Comparison of ENCODE assay signal across 16 cellular contexts in genomic region chr3:174862666-174863065, GRCh38. TPM values are rescaled to one million over a fixed set of nuclear protein-coding genes. Genes with fewer than 3 reads are reported as not detected.
A peak's percentile ranks its signal among the peaks of the same experiment; 100 is the strongest.
DNase-seq lines count a peak whose midpoint lies in the region; ATAC-seq, FAIRE-seq and TF ChIP-seq lines count a peak whose summit lies in the region.
"Had no signal": no experiment of that assay in that cellular context is flagged by ENCODE, and none has a peak within 500 bp of the region (broad histone marks: within the 10 kb centered on the region; RNA-seq: fewer than 3 reads in every experiment).

No MANE protein-coding gene starts in this region.

- TF ChIP-seq CTCF in breast epithelium (IDR thresholded peaks at IDR 0.05): no peak
- no peak for TF ChIP-seq CTCF in MCF 10A (IDR thresholded peaks at IDR 0.05; ENCODE audit: unreplicated experiment)
- no peak for TF ChIP-seq CTCF in PC-3 (conservative IDR thresholded peaks at IDR 0.05; ENCODE audit: low read depth, low read length)
- TF ChIP-seq CTCF in keratinocyte (optimal IDR thresholded peaks at IDR 0.05 in 1 of 3, IDR thresholded peaks at IDR 0.05 in 1 of 3, conservative IDR thresholded peaks at IDR 0.05 in 1 of 3; ENCODE audit: extremely low read depth in 1 of 3, insufficient read depth in 2 of 3, low read length in 3 of 3): no peak
- no peak for TF ChIP-seq CTCF in thoracic aorta (IDR thresholded peaks at IDR 0.05)
- TF ChIP-seq CTCF in glutamatergic neuron (IDR thresholded peaks at IDR 0.05; ENCODE audit: partially characterized antibody, unreplicated experiment): no peak

- H3K9me3 ChIP-seq in breast epithelium (no peaks in the 10 kb centered on the region), PC-3 (ENCODE audit: low read length) (no peaks in the 10 kb centered on the region), keratinocyte (ENCODE audit: control insufficient read depth, low read depth, low read length) (no peaks in the 10 kb centered on the region), thoracic aorta (no peaks in the 10 kb centered on the region)
- H3K9me3 ChIP-seq: esophagus muscularis mucosa, SJCRH30 had no signal

- H3K9ac ChIP-seq in PC-3 (ENCODE audit: low read length) (no peak overlapping the region), keratinocyte (ENCODE audit: control insufficient read depth, extremely low read depth, insufficient read depth, low read length) (no peak overlapping the region)

- no peaks in the 10 kb centered on the region for H3K4me1 ChIP-seq in breast epithelium
- H3K4me1 ChIP-seq in PC-3 (ENCODE audit: insufficient read depth, low read length): peaks cover 50% of the 10 kb centered on the region
- peaks cover 23% of the 10 kb centered on the region for H3K4me1 ChIP-seq in keratinocyte (ENCODE audit: control insufficient read depth, extremely low read depth, insufficient read depth, low read length)
- H3K4me1 ChIP-seq in thoracic aorta (ENCODE audit: control insufficient read depth in 1 of 2, low read depth in 2 of 2): peaks cover 0 to 18% of the 10 kb centered on the region in 2 donors
- H3K4me1 ChIP-seq: SJCRH30 had no signal

- H3F3A ChIP-seq in PC-3 (ENCODE audit: low read length, unreplicated experiment): no peaks in the 10 kb centered on the region

- H3K4me3 Mint-ChIP-seq in MCF 10A (ENCODE audit: unreplicated experiment): no peak overlapping the region
- H3K4me3 Mint-ChIP-seq in glutamatergic neuron (ENCODE audit: unreplicated experiment): no peak overlapping the region
- H3K4me3 Mint-ChIP-seq: activated naive CD4-positive, alpha-beta T cell treated with anti-CD3 and anti-CD28 coated beads, Interleukin-2, amount 50 U/mL, for 24 hours; CD4-positive, CD25-positive, alpha-beta regulatory T cell had no signal

- DNase-seq in breast epithelium (ENCODE audit: low spot score in 2 of 2) (no peak), MCF 10A (ENCODE audit: unreplicated experiment) (no peak), PC-3 (no peak), keratinocyte (ENCODE audit: low read depth, low spot score) (no peak), thoracic aorta (ENCODE audit: low spot score) (no peak), glutamatergic neuron (no peak), H54 (ENCODE audit: insufficient read length, low spot score) (no peak)
- DNase-seq: activated CD4-positive, alpha-beta T cell treated with anti-CD3 and anti-CD28 coated beads for 4 hours; CD4-positive, CD25-positive, alpha-beta regulatory T cell; effector CD8-positive, alpha-beta T cell; SJCRH30; T-helper 1 cell had no signal

- H3K36me3 ChIP-seq in breast epithelium (no peaks in the 10 kb centered on the region), PC-3 (ENCODE audit: low read depth, low read length) (no peaks in the 10 kb centered on the region), keratinocyte (ENCODE audit: control insufficient read depth in 2 of 2, extremely low read depth in 1 of 2, insufficient read depth in 2 of 2, low read length in 2 of 2) (no peaks in the 10 kb centered on the region), thoracic aorta (no peaks in the 10 kb centered on the region)
- H3K36me3 ChIP-seq: esophagus muscularis mucosa, SJCRH30 had no signal

- H3K4me2 ChIP-seq in PC-3 (ENCODE audit: low read length) (peak overlapping the region; percentile 21), keratinocyte (ENCODE audit: control insufficient read depth, extremely low read depth, insufficient read depth, low read depth, low read length) (peak overlapping the region; percentile 34)

- intact Hi-C loops in breast epithelium (cut with DNase I; ENCODE audit: low total_unique reads): no loop called here
- intact Hi-C loops in MCF 10A (cut with micrococcal nuclease): loop anchor here (2.0 to 10.0 kb wide), 2 partner anchors 1568 to 1802 kb away; no protein-coding TSS in a partner anchor
- intact Hi-C loops in PC-3 (cut with micrococcal nuclease): loop anchor here (1.0 to 10.0 kb wide), 8 partner anchors 95 to 1562 kb away; no protein-coding TSS in a partner anchor

- no peaks in the 10 kb centered on the region for H3K27me3 ChIP-seq in breast epithelium
- H3K27me3 ChIP-seq in PC-3 (ENCODE audit: low read length): no peaks in the 10 kb centered on the region
- no peaks in the 10 kb centered on the region for H3K27me3 ChIP-seq in keratinocyte (ENCODE audit: control insufficient read depth, extremely low read depth, insufficient read depth, low read length)
- no peaks in the 10 kb centered on the region for H3K27me3 ChIP-seq in thoracic aorta (replicated peaks; ENCODE audit: insufficient read depth)
- H3K27me3 ChIP-seq: esophagus muscularis mucosa, SJCRH30 had no signal

- H4K20me1 ChIP-seq in PC-3 (ENCODE audit: low read length): no peaks in the 10 kb centered on the region
- H4K20me1 ChIP-seq in keratinocyte (ENCODE audit: control insufficient read depth, extremely low read depth, insufficient read depth, low read length): no peaks in the 10 kb centered on the region

- CTCF ChIA-PET in MCF 10A (lab: Yijun Ruan, JAX): interaction anchor here (0.8 to 1.4 kb wide), 8 partner anchors 8 to 1558 kb away, joined by 3 to 4 read pairs (median 3); no protein-coding TSS in a partner anchor
- CTCF ChIA-PET in PC-3 (lab: Charles Lee): interaction anchor here (0.6 kb wide), 1 partner anchor 88 kb away, joined by 8 read pairs; no protein-coding TSS in a partner anchor

- H2AFZ ChIP-seq in PC-3 (ENCODE audit: low read length): no peak overlapping the region
- no peak overlapping the region for H2AFZ ChIP-seq in keratinocyte (ENCODE audit: control insufficient read depth, low read length)

- peak overlapping the region in 2 of 3 donors; percentile 18 to 23 for H3K4me3 ChIP-seq in breast epithelium
- H3K4me3 ChIP-seq in PC-3 (ENCODE audit: low read length): no peak overlapping the region
- H3K4me3 ChIP-seq in keratinocyte (ENCODE audit: control insufficient read depth in 2 of 3, extremely low read depth in 1 of 3, insufficient read depth in 2 of 3, low read depth in 1 of 3, low read length in 3 of 3): no peak overlapping the region
- peak overlapping the region; percentile 44 for H3K4me3 ChIP-seq in thoracic aorta
- H3K4me3 ChIP-seq: esophagus muscularis mucosa, SJCRH30 had no signal

- H3K4me1 Mint-ChIP-seq in MCF 10A (ENCODE audit: insufficient read depth, unreplicated experiment) (peaks cover 16% of the 10 kb centered on the region), glutamatergic neuron (ENCODE audit: low read depth, unreplicated experiment) (peaks cover 6% of the 10 kb centered on the region)
- H3K4me1 Mint-ChIP-seq: activated naive CD4-positive, alpha-beta T cell treated with anti-CD3 and anti-CD28 coated beads, Interleukin-2, amount 50 U/mL, for 24 hours; CD4-positive, CD25-positive, alpha-beta regulatory T cell had no signal

- no peak for TF ChIP-seq POLR2A in breast epithelium (IDR thresholded peaks at IDR 0.05)
- TF ChIP-seq POLR2A in H54 (IDR thresholded peaks at IDR 0.05; ENCODE audit: low read depth, low read length): no peak

- POLR2A ChIA-PET in MCF 10A (lab: Yijun Ruan, JAX) (interaction anchor here (1.2 kb wide), 1 partner anchor 234 kb away, joined by 3 read pairs; no protein-coding TSS in a partner anchor), PC-3 (lab: Charles Lee; ENCODE audit: unreplicated experiment) (interaction anchor here (0.7 kb wide), 1 partner anchor 110 kb away, joined by 4 read pairs; no protein-coding TSS in a partner anchor)

- no peaks in the 10 kb centered on the region for H3K9me3 Mint-ChIP-seq in MCF 10A (ENCODE audit: unreplicated experiment)
- peaks cover 2% of the 10 kb centered on the region for H3K9me3 Mint-ChIP-seq in glutamatergic neuron (ENCODE audit: unreplicated experiment)
- H3K9me3 Mint-ChIP-seq: activated naive CD4-positive, alpha-beta T cell treated with anti-CD3 and anti-CD28 coated beads, Interleukin-2, amount 50 U/mL, for 24 hours had no signal

- no peaks in the 10 kb centered on the region for H3K9me1 ChIP-seq in keratinocyte (ENCODE audit: control insufficient read depth, extremely low read depth, insufficient read depth, low read length)

- ATAC-seq in PC-3 (no peak), thoracic aorta (ENCODE audit: insufficient number of reproducible peaks, low FRiP score, low read depth) (peak; percentile 60), GM19452 (IDR thresholded peaks at IDR 0.05; ENCODE audit: unreplicated experiment) (no peak)

- H3K27ac ChIP-seq in breast epithelium (peak overlapping the region; percentile 81 to 84), PC-3 (ENCODE audit: low read length) (peak overlapping the region; percentile 59), keratinocyte (ENCODE audit: control insufficient read depth, insufficient read depth, low read length) (no peak overlapping the region), thoracic aorta (peak overlapping the region; percentile 39 to 65)
- H3K27ac ChIP-seq: SJCRH30 had no signal

- H3K36me3 Mint-ChIP-seq in MCF 10A (ENCODE audit: insufficient read depth, unreplicated experiment): no peaks in the 10 kb centered on the region
- H3K36me3 Mint-ChIP-seq in glutamatergic neuron (ENCODE audit: unreplicated experiment): no peaks in the 10 kb centered on the region
- H3K36me3 Mint-ChIP-seq: activated naive CD4-positive, alpha-beta T cell treated with anti-CD3 and anti-CD28 coated beads, Interleukin-2, amount 50 U/mL, for 24 hours; CD4-positive, CD25-positive, alpha-beta regulatory T cell had no signal

- H3K9me2 ChIP-seq in PC-3 (replicated peaks; ENCODE audit: low read length): no peaks in the 10 kb centered on the region

- FAIRE-seq in keratinocyte (lab: Jason Lieb, UNC) (no peak), H54 (lab: Jason Lieb, UNC) (no peak)
- FAIRE-seq: GM12892 had no signal

- H3K27ac Mint-ChIP-seq in MCF 10A (ENCODE audit: low read depth, unreplicated experiment) (no peak overlapping the region), glutamatergic neuron (ENCODE audit: unreplicated experiment) (no peak overlapping the region)
- H3K27ac Mint-ChIP-seq: activated naive CD4-positive, alpha-beta T cell treated with anti-CD3 and anti-CD28 coated beads, Interleukin-2, amount 50 U/mL, for 24 hours; CD4-positive, CD25-positive, alpha-beta regulatory T cell had no signal

- H3K27me3 Mint-ChIP-seq in MCF 10A (ENCODE audit: insufficient read depth, unreplicated experiment) (no peaks in the 10 kb centered on the region), glutamatergic neuron (ENCODE audit: unreplicated experiment) (no peaks in the 10 kb centered on the region)
- H3K27me3 Mint-ChIP-seq: activated naive CD4-positive, alpha-beta T cell treated with anti-CD3 and anti-CD28 coated beads, Interleukin-2, amount 50 U/mL, for 24 hours; CD4-positive, CD25-positive, alpha-beta regulatory T cell had no signal

- dilution Hi-C loops in keratinocyte (cut with MboI; ENCODE audit: extremely low pct_ligation_motif_present, low sequenced_read_pairs): no loop called here

- no peaks in the 10 kb centered on the region for H3K79me2 ChIP-seq in PC-3 (ENCODE audit: low read length)
- no peaks in the 10 kb centered on the region for H3K79me2 ChIP-seq in keratinocyte (ENCODE audit: control insufficient read depth, insufficient read depth, low read length)

- BruUV-seq in MCF 10A (replicated peaks; lab: Mats Ljungman, UMichigan): no TSS peak
- BruUV-seq in PC-3 (replicated peaks; lab: Mats Ljungman, UMichigan): no TSS peak

RNA-seq across cellular contexts. Expression of gene NAALADL2, which starts 3.5 kb away (rescaled TPM):
- total RNA-seq in breast epithelium: 10 to 100 TPM; 12.0 to 69.5 (median 53.9) TPM
- 3.6 and 4.2 TPM in 2 replicates for total RNA-seq in MCF 10A (2022)
- 1.7 and 1.9 TPM in 2 replicates for total RNA-seq in PC-3 (2014; rRNA removed)
- polyA plus RNA-seq in keratinocyte: 0.63 to 0.87 TPM (median 0.75 TPM) in 3 replicates
- 0.60 TPM for polyA plus RNA-seq in keratinocyte (2011; ENCODE audit: low read depth)
- polyA plus RNA-seq in keratinocyte (2011; cell fraction: cytosol; rRNA removed): 0.21 and 0.30 TPM in 2 replicates
- polyA plus RNA-seq in keratinocyte (2011; cell fraction: nucleus; rRNA removed): 0.99 and 2.4 TPM in 2 replicates
- polyA plus RNA-seq in keratinocyte (2012; ENCODE audit: low replicate concordance): 0.47 and 0.52 TPM in 2 replicates
- polyA minus RNA-seq in keratinocyte: 1.5 to 1.9 TPM in 2 of 3 replicates, not detected in the other
- 0.58 TPM for polyA minus RNA-seq in keratinocyte (2011; cell fraction: cytosol; rRNA and poly(A)+ RNA removed)
- polyA minus RNA-seq in keratinocyte (2011; cell fraction: nucleus; rRNA and poly(A)+ RNA removed): 4.2 and 5.3 TPM in 2 replicates
- 10 to 100 TPM; 12.9 to 21.0 TPM for total RNA-seq in thoracic aorta
- 1.6 TPM for total RNA-seq in glutamatergic neuron (ENCODE audit: unreplicated experiment)
- total RNA-seq: CD4-positive, CD25-positive, alpha-beta regulatory T cell had no signal
- polyA plus RNA-seq: CD4-positive, CD25-positive, alpha-beta regulatory T cell had no signal

Comparison
In these comparisons a context has a peak if more than half of its experiments do, and no peak if none do; other contexts are left out.
1. H3K4me3 ChIP-seq: peak in breast epithelium (2 of 3) and thoracic aorta (single experiment); none in PC-3 (single experiment) and keratinocyte (0 of 3).